In genomic region chr6:138476116-138476515, GRCh38 we compare ENCODE assay signal across 17 cellular contexts. TPM values are rescaled to one million over a fixed set of nuclear protein-coding genes. Genes with fewer than 3 reads are reported as not detected.
DNase-seq lines count a peak whose midpoint lies in the region; ATAC-seq and TF ChIP-seq lines count a peak whose summit lies in the region.
"Had no signal": no experiment of that assay in that cellular context is flagged by ENCODE, and none has a peak within 500 bp of the region (broad histone marks: within the 10 kb centered on the region; RNA-seq: fewer than 3 reads in every experiment).

No MANE protein-coding gene starts in this region.

- H3K4me3 ChIP-seq in HEK293 (ENCODE audit: low read depth, low read length) (no peak overlapping the region), left lung (no peak overlapping the region)
- H3K4me3 ChIP-seq: BLaER1 had no signal

- ATAC-seq in HG03571 (IDR thresholded peaks at IDR 0.05; ENCODE audit: unreplicated experiment) (no peak), left lung (no peak)
- ATAC-seq: CD8-positive, alpha-beta T cell had no signal

- no peak for DNase-seq in occipital lobe (lab: John Stamatoyannopoulos, UW)
- DNase-seq in left lung, result no peak
- DNase-seq: 8988T; ACHN; BE2C; C1 segment of cervical spinal cord; Caco-2; Calu3; CD4-positive, alpha-beta T cell; CD8-positive, alpha-beta T cell; DMS79 treated with DMSO at 0.1 percent for 48 hours; GF-D8 had no signal

- H3K4me1 ChIP-seq in HEK293 (ENCODE audit: control insufficient read depth, insufficient read depth, low read length), result peaks cover 8% of the 10 kb centered on the region
- no peaks in the 10 kb centered on the region for H3K4me1 ChIP-seq in left lung
- H3K4me1 ChIP-seq: BE2C, BLaER1, Caco-2 had no signal

- POLR2A ChIA-PET in HEK293 (lab: Yijun Ruan, JAX), result no interaction called here

- no peaks in the 10 kb centered on the region for H3K27me3 ChIP-seq in left lung
- H3K27me3 ChIP-seq: BLaER1 had no signal

- H3K27ac ChIP-seq in C4-2B (peak overlapping the region; percentile 73), HEK293 (ENCODE audit: extremely low read depth, low read depth, low read length) (no peak overlapping the region), VCaP (peak overlapping the region; percentile 66; the same call in 1 of the 2 replicates), left lung (no peak overlapping the region)
- H3K27ac ChIP-seq: BLaER1 had no signal

- CTCF ChIA-PET in HEK293 (lab: Yijun Ruan, JAX), result no interaction called here

- intact Hi-C loops in left lung (cut with DNase I), result no loop called here

- H3K9me3 ChIP-seq in HEK293 (ENCODE audit: control insufficient read depth, insufficient read depth, low read depth, low read length), result no peaks in the 10 kb centered on the region
- no peaks in the 10 kb centered on the region for H3K9me3 ChIP-seq in left lung
- H3K9me3 ChIP-seq: BE2C, BLaER1, Caco-2 had no signal

- H3K36me3 ChIP-seq in HEK293 (ENCODE audit: control insufficient read depth in 2 of 2, insufficient read depth in 1 of 2, low read length in 2 of 2), result peaks cover 0 to 4% of the 10 kb centered on the region in 2 experiments; a peak in 1 of 3 replicates
- H3K36me3 ChIP-seq in left lung, result no peaks in the 10 kb centered on the region
- H3K36me3 ChIP-seq: BE2C had no signal

- TF ChIP-seq CTCF in C4-2B (conservative IDR thresholded peaks at IDR 0.05), result no peak
- TF ChIP-seq CTCF in HEK293 (tag by site-specific recombination; IDR thresholded peaks at IDR 0.05), result no peak
- TF ChIP-seq CTCF in VCaP (conservative IDR thresholded peaks at IDR 0.05), result no peak
- TF ChIP-seq CTCF in left lung (IDR thresholded peaks at IDR 0.05), result no peak

TF ChIP-seq in HEK293, 187 proteins besides CTCF, POLR2A, EP300 and RAD21:
- TF ChIP-seq YY1 (tag by site-specific recombination; IDR thresholded peaks at IDR 0.05) (no peak), ZNF791 (tag by site-specific recombination; IDR thresholded peaks at IDR 0.05) (no peak), ZNF146 (tag by site-specific recombination; IDR thresholded peaks at IDR 0.05) (peak; percentile 66), ZNF580 (tag by site-specific recombination; IDR thresholded peaks at IDR 0.05) (peak; percentile 63; the same call in 1 of the 2 replicates)

RNA-seq across cellular contexts. Expression of gene NHSL1, which starts 23.2 kb away (rescaled TPM):
- total RNA-seq in occipital lobe, result 69.6 TPM
- total RNA-seq in left lung, result 10 to 100 TPM; 37.8 to 75.6 TPM
- total RNA-seq: CD8-positive, alpha-beta T cell had no signal

Comparison
In these comparisons a context has a peak if more than half of its experiments do, and no peak if none do; other contexts are left out.
1. H3K27ac ChIP-seq: peak in C4-2B (single experiment) and VCaP (single experiment); none in HEK293 (single experiment) and left lung (0 of 2).